8 cellular contexts compared by ENCODE assay signal in genomic region chr14:78598046-78598652, GRCh38.
DNase-seq lines count a peak whose midpoint lies in the region; ATAC-seq lines count a peak whose summit lies in the region.

No MANE protein-coding gene starts in this region.

- no peaks in the 10 kb centered on the region for H3K36me3 Mint-ChIP-seq in effector memory CD8-positive, alpha-beta T cell (ENCODE audit: insufficient read depth)
- H3K36me3 Mint-ChIP-seq in stimulated activated effector memory CD8-positive, alpha-beta T cell treated with anti-CD3 and anti-CD28 coated beads, Interleukin-12 subunit alpha, Interleukin-12 subunit beta, amount 100 ng/mL, for 72 hours = no peaks in the 10 kb centered on the region

- H3K4me3 Mint-ChIP-seq in effector memory CD8-positive, alpha-beta T cell = no peak overlapping the region
- no peak overlapping the region for H3K4me3 Mint-ChIP-seq in stimulated activated effector memory CD8-positive, alpha-beta T cell treated with anti-CD3 and anti-CD28 coated beads, Interleukin-12 subunit alpha, Interleukin-12 subunit beta, amount 100 ng/mL, for 72 hours

- peak; percentile 68 for ATAC-seq in GM18520 (IDR thresholded peaks at IDR 0.05; ENCODE audit: unreplicated experiment)
- peak; percentile 97 for ATAC-seq in HG02973 (IDR thresholded peaks at IDR 0.05; ENCODE audit: unreplicated experiment)
- ATAC-seq in effector memory CD8-positive, alpha-beta T cell (replicated peaks) = peak; percentile 36
- ATAC-seq in stimulated activated effector memory CD8-positive, alpha-beta T cell treated with anti-CD3 and anti-CD28 coated beads, Interleukin-12 subunit alpha, Interleukin-12 subunit beta, amount 100 ng/mL, for 72 hours = peak; percentile 71

- peaks cover 0 to 1% of the 10 kb centered on the region in 2 donors for H3K4me1 Mint-ChIP-seq in effector memory CD8-positive, alpha-beta T cell (ENCODE audit: low read depth in 2 of 2)
- peaks cover 6% of the 10 kb centered on the region for H3K4me1 Mint-ChIP-seq in stimulated activated effector memory CD8-positive, alpha-beta T cell treated with anti-CD3 and anti-CD28 coated beads, Interleukin-12 subunit alpha, Interleukin-12 subunit beta, amount 100 ng/mL, for 72 hours

- H3K9me3 Mint-ChIP-seq in effector memory CD8-positive, alpha-beta T cell = no peaks in the 10 kb centered on the region
- no peaks in the 10 kb centered on the region for H3K9me3 Mint-ChIP-seq in stimulated activated effector memory CD8-positive, alpha-beta T cell treated with anti-CD3 and anti-CD28 coated beads, Interleukin-12 subunit alpha, Interleukin-12 subunit beta, amount 100 ng/mL, for 72 hours

- DNase-seq in Ammon's horn (ENCODE audit: low spot score) = peak; percentile 87
- DNase-seq in NCI-H2196 (lab: John Stamatoyannopoulos, UW; ENCODE audit: unreplicated experiment) = peak; percentile 79
- DNase-seq in activated CD4-positive, CD25-positive, alpha-beta regulatory T cell treated with anti-CD3 and anti-CD28 coated beads, Interleukin-2, amount 50 U/mL, for 72 hours = peak; percentile 31
- peak in 2 of 3 experiments; percentile 4 to 6 for DNase-seq in effector memory CD8-positive, alpha-beta T cell
- DNase-seq in lung microvascular endothelial cell (ENCODE audit: low read depth in 2 of 2) = peak; percentile 60 to 68
- peak; percentile 5 to 53 for DNase-seq in stimulated activated effector memory CD8-positive, alpha-beta T cell treated with anti-CD3 and anti-CD28 coated beads, Interleukin-12 subunit alpha, Interleukin-12 subunit beta, amount 100 ng/mL, for 72 hours (ENCODE audit: low spot score in 2 of 2)

- H3K27ac Mint-ChIP-seq in effector memory CD8-positive, alpha-beta T cell = no peak overlapping the region
- H3K27ac Mint-ChIP-seq in stimulated activated effector memory CD8-positive, alpha-beta T cell treated with anti-CD3 and anti-CD28 coated beads, Interleukin-12 subunit alpha, Interleukin-12 subunit beta, amount 100 ng/mL, for 72 hours = no peak overlapping the region

- peaks cover 9 to 12% of the 10 kb centered on the region in 2 donors for H3K27me3 Mint-ChIP-seq in effector memory CD8-positive, alpha-beta T cell

Comparison
In these comparisons a context has a peak if more than half of its experiments do, and no peak if none do; other contexts are left out.
1. Peak in every context shown above with its lines: DNase-seq and ATAC-seq.
2. DNase-seq: peak in every context shown above with its lines; median percentile 87 in Ammon's horn; 79 in NCI-H2196; 64 in lung microvascular endothelial cell; 31 in activated CD4-positive, CD25-positive, alpha-beta regulatory T cell treated with anti-CD3 and anti-CD28 coated beads, Interleukin-2, amount 50 U/mL, for 72 hours; 29 in stimulated activated effector memory CD8-positive, alpha-beta T cell treated with anti-CD3 and anti-CD28 coated beads, Interleukin-12 subunit alpha, Interleukin-12 subunit beta, amount 100 ng/mL, for 72 hours; 5 in effector memory CD8-positive, alpha-beta T cell.
3. ATAC-seq: peak in every context shown above with its lines; median percentile 97 in HG02973; 71 in stimulated activated effector memory CD8-positive, alpha-beta T cell treated with anti-CD3 and anti-CD28 coated beads, Interleukin-12 subunit alpha, Interleukin-12 subunit beta, amount 100 ng/mL, for 72 hours; 68 in GM18520; 36 in effector memory CD8-positive, alpha-beta T cell.